18 cellular contexts compared by ENCODE assay signal in the genomic region with DNA sequence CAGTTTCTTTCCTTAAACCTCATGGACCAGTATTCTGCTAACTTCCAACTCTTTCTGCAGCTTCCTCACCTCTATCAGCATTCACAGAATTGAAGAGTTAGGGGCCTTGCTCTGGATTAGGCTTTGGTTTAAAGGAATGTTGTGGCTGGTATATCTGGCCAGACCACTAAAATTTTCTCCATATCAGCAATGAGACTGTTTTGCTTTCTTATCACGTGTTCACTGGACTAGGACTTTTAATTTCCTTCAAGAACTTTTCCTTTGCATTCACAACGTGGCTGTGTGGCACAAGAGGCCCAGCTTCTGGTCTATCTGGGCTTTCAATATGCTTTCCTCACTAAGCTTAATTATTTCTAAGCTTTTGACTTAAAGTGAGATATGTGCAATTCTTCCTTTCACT. TPM values are rescaled to one million over a fixed set of nuclear protein-coding genes. Genes with fewer than 3 reads are reported as not detected.
DNase-seq lines count a peak whose midpoint lies in the region; ATAC-seq and TF ChIP-seq lines count a peak whose summit lies in the region.
"Had no signal": no experiment of that assay in that cellular context is flagged by ENCODE, and none has a peak within 500 bp of the region (broad histone marks: within the 10 kb centered on the region; RNA-seq: fewer than 3 reads in every experiment).

No MANE protein-coding gene starts in this region.

- peaks cover 4 to 33% of the 10 kb centered on the region in 2 experiments for H3K4me1 ChIP-seq in neutrophil (ENCODE audit: control insufficient read depth in 1 of 2, insufficient read depth in 1 of 2, low read depth in 1 of 2, low read length in 1 of 2)
- H3K4me1 ChIP-seq: BE2C had no signal

- H3K36me3 ChIP-seq in neutrophil = peaks cover 24% of the 10 kb centered on the region
- H3K36me3 ChIP-seq: BE2C had no signal

- H3K27ac ChIP-seq in neutrophil = peak overlapping the region; percentile 38
- H3K27ac ChIP-seq: HL-60 had no signal

- H3K9me3 ChIP-seq in neutrophil = no peaks in the 10 kb centered on the region
- H3K9me3 ChIP-seq: BE2C had no signal

- no peaks in the 10 kb centered on the region for H3K27me3 ChIP-seq in neutrophil
- H3K27me3 ChIP-seq: BE2C had no signal

- DNase-seq in amniotic epithelial cell (ENCODE audit: low read depth) (peak; percentile 51), fibroblast of the aortic adventitia (ENCODE audit: low read depth) (peak; percentile 24), NCI-H226 (no peak), NCI-H2196 (lab: John Stamatoyannopoulos, UW; ENCODE audit: unreplicated experiment) (no peak)
- no peak for DNase-seq in activated CD4-positive, alpha-beta T cell treated with anti-CD3 and anti-CD28 coated beads, Interleukin-2, amount 50 U/mL, for 4 hours
- DNase-seq: ACHN; BE2C; C1 segment of cervical spinal cord; CD4-positive, alpha-beta memory T cell; DMS153; DMS79; GDM1; HFFc6 had no signal

- ATAC-seq in GM18520 (IDR thresholded peaks at IDR 0.05; ENCODE audit: unreplicated experiment) = no peak
- ATAC-seq: GM23338, HCT116 had no signal

- H3K4me3 ChIP-seq in fibroblast of the aortic adventitia (ENCODE audit: low read depth, low read length) = no peak overlapping the region
- H3K4me3 ChIP-seq in neutrophil (ENCODE audit: low read depth in 1 of 2, low read length in 1 of 2) = no peak overlapping the region
- H3K4me3 ChIP-seq: GM23338 had no signal

- TF ChIP-seq CTCF in fibroblast of the aortic adventitia (IDR thresholded peaks at IDR 0.05; ENCODE audit: insufficient read depth, low read length) (no peak), neutrophil (IDR thresholded peaks at IDR 0.05) (no peak)

RNA-seq across cellular contexts. Expression of a gene that starts 33.4 kb away (rescaled TPM):
- total RNA-seq in fibroblast of the aortic adventitia (ENCODE audit: low replicate concordance) = 56.1 and 115 TPM in 2 replicates

Comparison
In these comparisons a context has a peak if more than half of its experiments do, and no peak if none do; other contexts are left out.
1. DNase-seq: peak in amniotic epithelial cell (single experiment) and fibroblast of the aortic adventitia (single experiment); none in NCI-H226 (single experiment), activated CD4-positive, alpha-beta T cell treated with anti-CD3 and anti-CD28 coated beads, Interleukin-2, amount 50 U/mL, for 4 hours (0 of 2) and NCI-H2196 (single experiment).